In genomic region chr1:112517646-112518045, GRCh38 we compare ENCODE assay signal across 1 cellular context.
TF ChIP-seq lines count a peak whose summit lies in the region.

No MANE protein-coding gene starts in this region.

TF ChIP-seq in K562, 482 proteins besides CTCF, POLR2A, EP300 and RAD21:
- TF ChIP-seq ZBTB40 (IDR thresholded peaks at IDR 0.05) (peak; percentile 84), ZBTB40 (CRISPR knock-in tag; IDR thresholded peaks at IDR 0.05) (peak; percentile 77), POLR2H (tag; IDR thresholded peaks at IDR 0.05; ENCODE audit: low read depth) (no peak)
